20 cellular contexts compared by ENCODE assay signal in the genomic region with DNA sequence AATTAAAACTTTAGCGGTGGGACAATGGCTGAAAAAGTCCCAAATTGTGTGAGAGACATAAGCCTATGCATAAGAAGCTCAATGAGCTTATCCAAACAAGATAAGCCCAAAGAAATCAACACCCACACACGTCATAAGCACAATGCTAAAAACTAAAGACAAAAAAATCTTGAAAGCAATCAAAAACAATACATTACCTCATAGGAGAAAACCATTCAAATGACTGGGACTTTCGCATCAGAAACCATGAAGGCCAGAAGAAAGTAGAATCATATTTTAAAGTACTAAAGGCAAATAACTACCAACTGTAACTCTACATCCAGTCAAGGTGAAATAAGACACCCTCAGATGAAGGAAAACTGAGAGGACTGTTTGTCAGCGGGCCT.
"Had no signal": no experiment of that assay in that cellular context is flagged by ENCODE, and none has a peak within 500 bp of the region (broad histone marks: within the 10 kb centered on the region; RNA-seq: fewer than 3 reads in every experiment).

No MANE protein-coding gene starts in this region.

- H3K4me3 Mint-ChIP-seq: naive thymus-derived CD8-positive, alpha-beta T cell; neural progenitor cell; stimulated activated memory B cell treated with anti-CD40 and anti-IgM and Interleukin-4, amounts not matched to agents 10 μg/mL and 1 μg/mL and 100 μg/mL, for 72 hours; stimulated activated naive CD8-positive, alpha-beta T cell treated with anti-CD3 and anti-CD28 coated beads, Interleukin-15, Interleukin-2, amounts not matched to agents 100 ng/mL and 50 ng/mL, for 24 hours had no signal

- H3K4me1 Mint-ChIP-seq: neural progenitor cell; stimulated activated memory B cell treated with anti-CD40 and anti-IgM and Interleukin-4, amounts not matched to agents 10 μg/mL and 1 μg/mL and 100 μg/mL, for 72 hours had no signal

- H3K9ac ChIP-seq: neural progenitor cell had no signal

- H3K27me3 Mint-ChIP-seq: naive thymus-derived CD8-positive, alpha-beta T cell; stimulated activated memory B cell treated with anti-CD40 and anti-IgM and Interleukin-4, amounts not matched to agents 10 μg/mL and 1 μg/mL and 100 μg/mL, for 72 hours; stimulated activated naive CD8-positive, alpha-beta T cell treated with anti-CD3 and anti-CD28 coated beads, Interleukin-15, Interleukin-2, amounts not matched to agents 100 ng/mL and 50 ng/mL, for 24 hours had no signal

- H3K36me3 ChIP-seq: prostate gland, uterus had no signal

- H3K4me1 ChIP-seq: neural progenitor cell, pancreas, prostate gland, tibial artery, uterus had no signal

- H3K27ac ChIP-seq: dorsolateral prefrontal cortex, heart left ventricle, neural progenitor cell, pancreas, prostate gland, right lobe of liver, tibial artery, uterus had no signal

- ATAC-seq: heart left ventricle; left colon; mucosa of descending colon; naive thymus-derived CD8-positive, alpha-beta T cell; pancreas; right lobe of liver; stimulated activated memory B cell treated with anti-CD40 and anti-IgM and Interleukin-4, amounts not matched to agents 10 μg/mL and 1 μg/mL and 100 μg/mL, for 72 hours had no signal

- H3K4me3 ChIP-seq: dorsolateral prefrontal cortex, heart left ventricle, mucosa of descending colon, neural progenitor cell, pancreas, prostate gland, right lobe of liver, tibial artery, upper lobe of left lung, uterus had no signal

- H3K9me3 Mint-ChIP-seq: naive thymus-derived CD8-positive, alpha-beta T cell; stimulated activated memory B cell treated with anti-CD40 and anti-IgM and Interleukin-4, amounts not matched to agents 10 μg/mL and 1 μg/mL and 100 μg/mL, for 72 hours; stimulated activated naive CD8-positive, alpha-beta T cell treated with anti-CD3 and anti-CD28 coated beads, Interleukin-15, Interleukin-2, amounts not matched to agents 100 ng/mL and 50 ng/mL, for 24 hours had no signal

- H3K27me3 ChIP-seq: dorsolateral prefrontal cortex, heart left ventricle, neural progenitor cell, pancreas, right lobe of liver, tibial artery, upper lobe of left lung, uterus had no signal

- DNase-seq: cortex of kidney; dorsolateral prefrontal cortex; effector CD8-positive, alpha-beta T cell; heart left ventricle; hippocampal formation; left colon; mesendoderm; naive thymus-derived CD8-positive, alpha-beta T cell; nucleus accumbens; pancreas; right lobe of liver; stimulated activated CD4-positive, alpha-beta T cell treated with anti-CD3 and anti-CD28 coated beads, Interleukin-4, amount 100 ng/mL, for 24 hours; tibial artery; upper lobe of left lung; uterus had no signal

- H3K9me3 ChIP-seq: mucosa of descending colon, pancreas, prostate gland, right lobe of liver, tibial artery, upper lobe of left lung, uterus had no signal

- H3K27ac Mint-ChIP-seq: neural progenitor cell; stimulated activated memory B cell treated with anti-CD40 and anti-IgM and Interleukin-4, amounts not matched to agents 10 μg/mL and 1 μg/mL and 100 μg/mL, for 72 hours; stimulated activated naive CD8-positive, alpha-beta T cell treated with anti-CD3 and anti-CD28 coated beads, Interleukin-15, Interleukin-2, amounts not matched to agents 100 ng/mL and 50 ng/mL, for 24 hours had no signal
